ENCODE assay signal across 1 cellular context in the genomic region with DNA sequence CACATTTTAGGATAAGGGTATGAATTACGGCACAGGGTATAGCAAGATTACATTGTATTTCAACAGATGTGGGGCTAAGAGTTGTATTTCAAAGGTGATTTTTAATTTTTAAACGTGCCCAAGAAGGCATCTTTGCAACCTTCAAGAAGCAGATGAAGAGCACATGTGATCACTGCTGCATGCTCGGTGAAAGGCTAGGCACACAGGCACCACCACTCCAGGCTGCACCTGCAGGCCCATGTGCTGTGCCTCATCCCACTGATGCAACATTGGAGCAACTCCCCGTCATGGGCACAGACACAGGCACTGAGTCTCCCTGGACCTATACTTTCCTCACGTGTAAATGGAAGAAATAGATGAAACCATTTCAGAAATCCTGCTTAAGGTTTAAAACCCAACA.
TF ChIP-seq lines count a peak whose summit lies in the region.

No MANE protein-coding gene starts in this region.

TF ChIP-seq in K562, 482 proteins besides CTCF, POLR2A, EP300 and RAD21 (continued from another document):
- peak; percentile 74 for TF ChIP-seq HDAC8 (tag; IDR thresholded peaks at IDR 0.05)
- TF ChIP-seq ZNF134 (CRISPR knock-in tag; conservative IDR thresholded peaks at IDR 0.05), result no peak
- peak; percentile 74 for TF ChIP-seq L3MBTL2 (IDR thresholded peaks at IDR 0.05)
- TF ChIP-seq, protein P1, sequence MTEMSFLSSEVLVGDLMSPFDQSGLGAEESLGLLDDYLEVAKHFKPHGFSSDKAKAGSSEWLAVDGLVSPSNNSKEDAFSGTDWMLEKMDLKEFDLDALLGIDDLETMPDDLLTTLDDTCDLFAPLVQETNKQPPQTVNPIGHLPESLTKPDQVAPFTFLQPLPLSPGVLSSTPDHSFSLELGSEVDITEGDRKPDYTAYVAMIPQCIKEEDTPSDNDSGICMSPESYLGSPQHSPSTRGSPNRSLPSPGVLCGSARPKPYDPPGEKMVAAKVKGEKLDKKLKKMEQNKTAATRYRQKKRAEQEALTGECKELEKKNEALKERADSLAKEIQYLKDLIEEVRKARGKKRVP (CRISPR knock-in tag; IDR thresholded peaks at IDR 0.05), result peak; percentile 77; the same call in 1 of the 2 replicates
- TF ChIP-seq CBX2 (IDR thresholded peaks at IDR 0.05; ENCODE audit: insufficient read depth, low read length, poor library complexity, severe bottlenecking), result no peak
- no peak for TF ChIP-seq HDGF (IDR thresholded peaks at IDR 0.05)
- TF ChIP-seq, protein P2, sequence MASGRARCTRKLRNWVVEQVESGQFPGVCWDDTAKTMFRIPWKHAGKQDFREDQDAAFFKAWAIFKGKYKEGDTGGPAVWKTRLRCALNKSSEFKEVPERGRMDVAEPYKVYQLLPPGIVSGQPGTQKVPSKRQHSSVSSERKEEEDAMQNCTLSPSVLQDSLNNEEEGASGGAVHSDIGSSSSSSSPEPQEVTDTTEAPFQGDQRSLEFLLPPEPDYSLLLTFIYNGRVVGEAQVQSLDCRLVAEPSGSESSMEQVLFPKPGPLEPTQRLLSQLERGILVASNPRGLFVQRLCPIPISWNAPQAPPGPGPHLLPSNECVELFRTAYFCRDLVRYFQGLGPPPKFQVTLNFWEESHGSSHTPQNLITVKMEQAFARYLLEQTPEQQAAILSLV (tag; IDR thresholded peaks at IDR 0.05), result no peak
- TF ChIP-seq, protein P3, sequence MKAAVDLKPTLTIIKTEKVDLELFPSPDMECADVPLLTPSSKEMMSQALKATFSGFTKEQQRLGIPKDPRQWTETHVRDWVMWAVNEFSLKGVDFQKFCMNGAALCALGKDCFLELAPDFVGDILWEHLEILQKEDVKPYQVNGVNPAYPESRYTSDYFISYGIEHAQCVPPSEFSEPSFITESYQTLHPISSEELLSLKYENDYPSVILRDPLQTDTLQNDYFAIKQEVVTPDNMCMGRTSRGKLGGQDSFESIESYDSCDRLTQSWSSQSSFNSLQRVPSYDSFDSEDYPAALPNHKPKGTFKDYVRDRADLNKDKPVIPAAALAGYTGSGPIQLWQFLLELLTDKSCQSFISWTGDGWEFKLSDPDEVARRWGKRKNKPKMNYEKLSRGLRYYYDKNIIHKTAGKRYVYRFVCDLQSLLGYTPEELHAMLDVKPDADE (conservative IDR thresholded peaks at IDR 0.05; ENCODE audit: control insufficient read depth, low read depth, low read length), result no peak
- TF ChIP-seq, protein P4, sequence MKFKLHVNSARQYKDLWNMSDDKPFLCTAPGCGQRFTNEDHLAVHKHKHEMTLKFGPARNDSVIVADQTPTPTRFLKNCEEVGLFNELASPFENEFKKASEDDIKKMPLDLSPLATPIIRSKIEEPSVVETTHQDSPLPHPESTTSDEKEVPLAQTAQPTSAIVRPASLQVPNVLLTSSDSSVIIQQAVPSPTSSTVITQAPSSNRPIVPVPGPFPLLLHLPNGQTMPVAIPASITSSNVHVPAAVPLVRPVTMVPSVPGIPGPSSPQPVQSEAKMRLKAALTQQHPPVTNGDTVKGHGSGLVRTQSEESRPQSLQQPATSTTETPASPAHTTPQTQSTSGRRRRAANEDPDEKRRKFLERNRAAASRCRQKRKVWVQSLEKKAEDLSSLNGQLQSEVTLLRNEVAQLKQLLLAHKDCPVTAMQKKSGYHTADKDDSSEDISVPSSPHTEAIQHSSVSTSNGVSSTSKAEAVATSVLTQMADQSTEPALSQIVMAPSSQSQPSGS (CRISPR knock-in tag; IDR thresholded peaks at IDR 0.05), result no peak
- TF ChIP-seq DMBX1 (CRISPR knock-in tag; IDR thresholded peaks at IDR 0.05; ENCODE audit: borderline replicate concordance), result peak; percentile 83; the same call in 1 of the 2 replicates
- TF ChIP-seq ZFP1 (CRISPR knock-in tag; IDR thresholded peaks at IDR 0.05), result no peak
- TF ChIP-seq CREB1 (IDR thresholded peaks at IDR 0.05), result no peak
- no peak for TF ChIP-seq CREB1 (CRISPR knock-in tag; IDR thresholded peaks at IDR 0.05)
- TF ChIP-seq, protein P5, sequence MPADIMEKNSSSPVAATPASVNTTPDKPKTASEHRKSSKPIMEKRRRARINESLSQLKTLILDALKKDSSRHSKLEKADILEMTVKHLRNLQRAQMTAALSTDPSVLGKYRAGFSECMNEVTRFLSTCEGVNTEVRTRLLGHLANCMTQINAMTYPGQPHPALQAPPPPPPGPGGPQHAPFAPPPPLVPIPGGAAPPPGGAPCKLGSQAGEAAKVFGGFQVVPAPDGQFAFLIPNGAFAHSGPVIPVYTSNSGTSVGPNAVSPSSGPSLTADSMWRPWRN (IDR thresholded peaks at IDR 0.05; ENCODE audit: low read depth), result no peak
- no peak for TF ChIP-seq ZNF444 (CRISPR knock-in tag; IDR thresholded peaks at IDR 0.05)
- no peak for TF ChIP-seq THRA (IDR thresholded peaks at IDR 0.05)
- TF ChIP-seq CBFA2T3 (IDR thresholded peaks at IDR 0.05), result no peak
- 0 out of 2 replicates have a peak, but pooled peaks have one; percentile 27 for TF ChIP-seq BACH1 (tag; IDR thresholded peaks at IDR 0.05)
- peak; percentile 83 for TF ChIP-seq ZNF175 (CRISPR knock-in tag; IDR thresholded peaks at IDR 0.05; ENCODE audit: low read depth)
- TF ChIP-seq HNRNPH1 (optimal IDR thresholded peaks at IDR 0.05; ENCODE audit: low read depth, low read length), result no peak
- no peak for TF ChIP-seq CBFB (CRISPR knock-in tag; IDR thresholded peaks at IDR 0.05)
- TF ChIP-seq RBM17 (IDR thresholded peaks at IDR 0.05; ENCODE audit: borderline replicate concordance, low read depth, low read length), result no peak
- TF ChIP-seq FOXP4 (CRISPR knock-in tag; IDR thresholded peaks at IDR 0.05; ENCODE audit: borderline replicate concordance), result no peak
- TF ChIP-seq, protein P6, sequence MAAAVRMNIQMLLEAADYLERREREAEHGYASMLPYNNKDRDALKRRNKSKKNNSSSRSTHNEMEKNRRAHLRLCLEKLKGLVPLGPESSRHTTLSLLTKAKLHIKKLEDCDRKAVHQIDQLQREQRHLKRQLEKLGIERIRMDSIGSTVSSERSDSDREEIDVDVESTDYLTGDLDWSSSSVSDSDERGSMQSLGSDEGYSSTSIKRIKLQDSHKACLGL (CRISPR knock-in tag; IDR thresholded peaks at IDR 0.05; ENCODE audit: borderline replicate concordance, poor library complexity, severe bottlenecking), result no peak
- no peak for TF ChIP-seq FOXK2 (conservative IDR thresholded peaks at IDR 0.05 in 1 of 2, IDR thresholded peaks at IDR 0.05 in 1 of 2; ENCODE audit: low read depth in 2 of 2)
- TF ChIP-seq ZNF696 (CRISPR knock-in tag; conservative IDR thresholded peaks at IDR 0.05), result no peak
- no peak for TF ChIP-seq SMAD3 (CRISPR knock-in tag; conservative IDR thresholded peaks at IDR 0.05)
- no peak for TF ChIP-seq NR2C2 (CRISPR knock-in tag; IDR thresholded peaks at IDR 0.05)
- 0 out of 2 replicates have a peak, but pooled peaks have one; percentile 28 for TF ChIP-seq NR2C2 (tag; IDR thresholded peaks at IDR 0.05)
- no peak for TF ChIP-seq MBD1 (CRISPR knock-in tag; IDR thresholded peaks at IDR 0.05)
- no peak for TF ChIP-seq ARHGAP35 (IDR thresholded peaks at IDR 0.05; ENCODE audit: partially characterized antibody)
- TF ChIP-seq TAF9B (IDR thresholded peaks at IDR 0.05; ENCODE audit: partially characterized antibody), result no peak
- TF ChIP-seq STAG1 (CRISPR knock-in tag; IDR thresholded peaks at IDR 0.05; ENCODE audit: borderline replicate concordance), result no peak
- TF ChIP-seq ZNF41 (CRISPR knock-in tag; conservative IDR thresholded peaks at IDR 0.05), result no peak
- peak; percentile 59 for TF ChIP-seq CXXC5 (CRISPR knock-in tag; IDR thresholded peaks at IDR 0.05)
- no peak for TF ChIP-seq BRD4 (IDR thresholded peaks at IDR 0.05)
- no peak for TF ChIP-seq ILF3 (IDR thresholded peaks at IDR 0.05; ENCODE audit: borderline replicate concordance)
- peak; percentile 86; the same call in 1 of the 2 replicates for TF ChIP-seq SMAD4 (CRISPR knock-in tag; conservative IDR thresholded peaks at IDR 0.05)
TF ChIP-seq in K562: peak in this region for 22.
